ENCODE assay signal across 8 cellular contexts in genomic region chr10:128211064-128211504, GRCh38.
DNase-seq lines count a peak whose midpoint lies in the region; ATAC-seq and TF ChIP-seq lines count a peak whose summit lies in the region.

No MANE protein-coding gene starts in this region.

- H3K27me3 ChIP-seq in iPS-15b (ENCODE audit: control insufficient read depth, insufficient read depth, low read length) = peaks cover 17% of the 10 kb centered on the region
- peaks cover 0 to 11% (median 0%) of the 10 kb centered on the region in 7 donors for H3K27me3 ChIP-seq in spleen (replicated peaks in 1 of 7)
- H3K27me3 ChIP-seq in body of pancreas = no peaks in the 10 kb centered on the region

- H3K9me3 Mint-ChIP-seq in T-helper 2 cell treated with Interferon-gamma antibody and Interleukin-4, amounts not matched to agents 5 μg/mL and 100 μg/mL, for 36 hours = no peaks in the 10 kb centered on the region

- no peak overlapping the region for H3K27ac Mint-ChIP-seq in T-helper 2 cell treated with Interferon-gamma antibody and Interleukin-4, amounts not matched to agents 5 μg/mL and 100 μg/mL, for 36 hours

- ATAC-seq in body of pancreas (no peak), HG03432 (IDR thresholded peaks at IDR 0.05; ENCODE audit: unreplicated experiment) (no peak)

- H3K27ac ChIP-seq in VCaP = peak overlapping the region; percentile 68; the same call in 1 of the 2 replicates
- H3K27ac ChIP-seq in spleen = peak overlapping the region in 7 of 8 donors; percentile 88 to 95 (median 89)
- H3K27ac ChIP-seq in body of pancreas = no peak overlapping the region

- no peaks in the 10 kb centered on the region for H3K9me3 ChIP-seq in iPS-15b (ENCODE audit: control insufficient read depth, insufficient read depth, low read length)
- no peaks in the 10 kb centered on the region for H3K9me3 ChIP-seq in spleen
- no peaks in the 10 kb centered on the region for H3K9me3 ChIP-seq in body of pancreas

- intact Hi-C loops in spleen (cut with DNase I; ENCODE audit: low total_unique reads) = no loop called here
- intact Hi-C loops in body of pancreas (cut with DNase I) = no loop called here

- no peak for TF ChIP-seq CTCF in VCaP (conservative IDR thresholded peaks at IDR 0.05)
- TF ChIP-seq CTCF in spleen (IDR thresholded peaks at IDR 0.05 in 8 of 11, conservative IDR thresholded peaks at IDR 0.05 in 3 of 11) = no peak
- TF ChIP-seq CTCF in body of pancreas (IDR thresholded peaks at IDR 0.05) = no peak

- 42 to 58% (median 54%) methylated on average over 15 to 25 of the region's 25 CpGs for WGBS in spleen, 5 donors
- 59 to 79% methylated on average over 9 to 24 of the region's 25 CpGs for WGBS in body of pancreas, 2 donors

- peaks cover 15% of the 10 kb centered on the region for H3K27me3 Mint-ChIP-seq in T-helper 2 cell treated with Interferon-gamma antibody and Interleukin-4, amounts not matched to agents 5 μg/mL and 100 μg/mL, for 36 hours (ENCODE audit: low read depth)

- TF ChIP-seq POLR2A in spleen (IDR thresholded peaks at IDR 0.05) (no peak), body of pancreas (IDR thresholded peaks at IDR 0.05) (no peak)

- H3K36me3 ChIP-seq in iPS-15b (ENCODE audit: control insufficient read depth, insufficient read depth, low read length) = no peaks in the 10 kb centered on the region
- no peaks in the 10 kb centered on the region for H3K36me3 ChIP-seq in spleen
- H3K36me3 ChIP-seq in body of pancreas (replicated peaks in 1 of 2; ENCODE audit: insufficient read depth in 1 of 2, low read depth in 2 of 2) = no peaks in the 10 kb centered on the region

- H3K4me3 Mint-ChIP-seq in T-helper 2 cell treated with Interferon-gamma antibody and Interleukin-4, amounts not matched to agents 5 μg/mL and 100 μg/mL, for 36 hours = peak overlapping the region; percentile 85

- no peak overlapping the region for H3K9ac ChIP-seq in iPS-15b (ENCODE audit: low read depth, low read length)

- peak overlapping the region; percentile 59 for H3K4me3 ChIP-seq in iPS-15b (ENCODE audit: low read depth, low read length)
- peak overlapping the region; percentile 64 to 86 (median 69) for H3K4me3 ChIP-seq in spleen
- no peak overlapping the region for H3K4me3 ChIP-seq in body of pancreas

- H3K4me1 ChIP-seq in iPS-15b (ENCODE audit: control insufficient read depth, insufficient read depth, low read length) (no peaks in the 10 kb centered on the region), spleen (peaks cover 0 to 34% (median 24%) of the 10 kb centered on the region in 6 donors), body of pancreas (peaks cover 10% of the 10 kb centered on the region)

- no peak for DNase-seq in T-helper 2 cell treated with Interferon-gamma antibody and Interleukin-4, amounts not matched to agents 5 μg/mL and 100 μg/mL, for 36 hours (ENCODE audit: low spot score)
- DNase-seq in T-helper 2 cell = no peak
- DNase-seq in spleen = peak; percentile 87
- DNase-seq in body of pancreas = no peak
- DNase-seq in central memory CD4-positive, alpha-beta T cell = no peak

- H3K4me1 Mint-ChIP-seq in T-helper 2 cell treated with Interferon-gamma antibody and Interleukin-4, amounts not matched to agents 5 μg/mL and 100 μg/mL, for 36 hours (ENCODE audit: low read depth) = peaks cover 13% of the 10 kb centered on the region

- no peaks in the 10 kb centered on the region for H3K36me3 Mint-ChIP-seq in T-helper 2 cell treated with Interferon-gamma antibody and Interleukin-4, amounts not matched to agents 5 μg/mL and 100 μg/mL, for 36 hours (ENCODE audit: low read depth)

Comparison
In these comparisons a context has a peak if more than half of its experiments do, and no peak if none do; other contexts are left out.
1. H3K27ac ChIP-seq: peak in VCaP (single experiment) and spleen (7 of 8); none in body of pancreas (0 of 4).
2. H3K4me3 ChIP-seq: peak in iPS-15b (single experiment) and spleen (8 of 8); none in body of pancreas (0 of 2).